In the genomic region with DNA sequence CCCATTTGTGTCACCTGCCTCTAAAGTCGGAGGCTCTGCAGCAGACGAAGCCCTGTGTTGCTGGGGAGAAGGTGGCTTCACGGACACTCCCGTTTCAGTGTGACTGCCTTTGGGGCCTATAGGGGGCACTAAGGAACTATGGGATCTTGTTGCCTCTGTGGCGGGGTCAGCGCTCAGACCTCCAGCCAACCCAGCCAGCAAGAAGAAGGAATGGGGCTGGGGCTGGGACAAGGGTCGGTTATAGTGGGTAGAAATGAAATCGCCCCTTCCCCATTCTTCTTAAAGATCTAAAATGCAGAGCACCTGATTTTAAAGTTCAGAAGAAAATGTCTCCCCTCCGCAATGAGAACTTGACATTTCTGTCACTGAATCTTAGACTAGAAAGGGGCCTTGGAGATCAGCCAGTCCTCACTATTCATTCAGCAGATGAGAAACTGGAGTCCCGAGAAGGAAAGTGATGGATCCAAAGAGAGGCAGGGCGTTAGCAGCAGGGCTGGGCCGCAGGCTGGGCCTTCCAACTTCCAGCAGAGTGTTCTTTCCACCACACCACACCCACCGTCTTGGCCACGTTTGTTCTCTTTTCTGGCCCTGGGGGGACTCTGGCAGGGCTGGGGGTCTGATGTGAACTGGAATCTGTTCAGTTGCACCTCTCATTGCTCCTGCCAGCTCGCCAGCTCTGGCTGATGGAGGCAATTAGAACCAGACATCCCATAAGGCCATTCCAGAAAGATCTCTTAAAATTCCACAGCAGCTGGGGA, we compare ENCODE assay signal across 9 cellular contexts.
A peak's percentile ranks its signal among the peaks of the same experiment; 100 is the strongest.
DNase-seq lines count a peak whose midpoint lies in the region; ATAC-seq, FAIRE-seq and TF ChIP-seq lines count a peak whose summit lies in the region.
"Had no signal": no experiment of that assay in that cellular context is flagged by ENCODE, and none has a peak within 500 bp of the region (broad histone marks: within the 10 kb centered on the region; RNA-seq: fewer than 3 reads in every experiment).

No MANE protein-coding gene starts in this region.

- H3K27ac ChIP-seq in VCaP (no peak overlapping the region; the same call in 1 of the 2 replicates), gastroesophageal sphincter (peak overlapping the region in 3 of 4 donors; percentile 7 to 56 (median 38)), pancreas (no peak overlapping the region)
- H3K27ac ChIP-seq: epithelial cell of prostate had no signal

- no peak for TF ChIP-seq EP300 in gastroesophageal sphincter (IDR thresholded peaks at IDR 0.05)

- H3K36me3 Mint-ChIP-seq in activated CD4-positive, alpha-beta T cell treated with anti-CD3 and anti-CD28 coated beads, Interleukin-2, amount 10 ng/mL, durations not matched to agents 24 days and 14 days (ENCODE audit: low read depth), result no peaks in the 10 kb centered on the region

- no peaks in the 10 kb centered on the region for H3K9me3 Mint-ChIP-seq in activated CD4-positive, alpha-beta T cell treated with anti-CD3 and anti-CD28 coated beads, Interleukin-2, amount 10 ng/mL, durations not matched to agents 24 days and 14 days

- H3K4me1 ChIP-seq in gastroesophageal sphincter, result peaks cover 0 to 25% (median 0%) of the 10 kb centered on the region in 3 donors
- peaks cover 16 to 27% (median 23%) of the 10 kb centered on the region in 3 donors for H3K4me1 ChIP-seq in pancreas

- H3K36me3 ChIP-seq in gastroesophageal sphincter (no peaks in the 10 kb centered on the region), pancreas (no peaks in the 10 kb centered on the region)

- FAIRE-seq in pancreas (lab: Jason Lieb, UNC), result no peak

- H3K9me3 ChIP-seq in gastroesophageal sphincter (no peaks in the 10 kb centered on the region), pancreas (no peaks in the 10 kb centered on the region)

- H3K4me1 Mint-ChIP-seq in activated CD4-positive, alpha-beta T cell treated with anti-CD3 and anti-CD28 coated beads, Interleukin-2, amount 10 ng/mL, durations not matched to agents 24 days and 14 days, result peaks cover 2% of the 10 kb centered on the region

- TF ChIP-seq CTCF in VCaP (conservative IDR thresholded peaks at IDR 0.05) (peak; percentile 66), gastroesophageal sphincter (IDR thresholded peaks at IDR 0.05) (peak; percentile 72 to 88 (median 80)), pancreas (IDR thresholded peaks at IDR 0.05) (peak; percentile 57 to 78 (median 65))

- no peak overlapping the region for H3K4me3 ChIP-seq in gastroesophageal sphincter
- no peak overlapping the region for H3K4me3 ChIP-seq in pancreas

- H3K27me3 Mint-ChIP-seq in activated CD4-positive, alpha-beta T cell treated with anti-CD3 and anti-CD28 coated beads, Interleukin-2, amount 10 ng/mL, durations not matched to agents 24 days and 14 days, result peaks cover 38% of the 10 kb centered on the region

- H3K27me3 ChIP-seq in gastroesophageal sphincter (peaks cover 6% of the 10 kb centered on the region), pancreas (no peaks in the 10 kb centered on the region)

- no peak overlapping the region for H3K27ac Mint-ChIP-seq in activated CD4-positive, alpha-beta T cell treated with anti-CD3 and anti-CD28 coated beads, Interleukin-2, amount 10 ng/mL, durations not matched to agents 24 days and 14 days

- TF ChIP-seq POLR2A in gastroesophageal sphincter (IDR thresholded peaks at IDR 0.05), result no peak

- 35 to 44% methylated on average over 6 to 10 of the region's 15 CpGs for WGBS in gastroesophageal sphincter (ENCODE audit: low coverage in 1 of 2), 2 donors
- WGBS in pancreas, 2 donors, result 33 to 37% methylated on average over 15 of the region's 15 CpGs

- peak; percentile 69 for DNase-seq in activated CD4-positive, alpha-beta T cell treated with anti-CD3 and anti-CD28 coated beads, Interleukin-2, amount 10 ng/mL, durations not matched to agents 24 days and 14 days
- DNase-seq in activated CD4-positive, alpha-beta T cell treated with anti-CD3 and anti-CD28 coated beads for 4 hours, result no peak
- peak; percentile 38 for DNase-seq in HCEC 1CT
- DNase-seq in NAMALWA (ENCODE audit: low spot score), result peak; percentile 76
- peak; percentile 47 to 73 (median 66) for DNase-seq in pancreas
- no peak for DNase-seq in DMS79 (lab: John Stamatoyannopoulos, UW)

- ATAC-seq in gastroesophageal sphincter (peak; percentile 81), pancreas (peak; percentile 78 to 95 (median 92))

- H3K4me3 Mint-ChIP-seq in activated CD4-positive, alpha-beta T cell treated with anti-CD3 and anti-CD28 coated beads, Interleukin-2, amount 10 ng/mL, durations not matched to agents 24 days and 14 days, result no peak overlapping the region

- intact Hi-C loops in activated CD4-positive, alpha-beta T cell treated with anti-CD3 and anti-CD28 coated beads, Interleukin-2, amount 10 ng/mL, durations not matched to agents 24 days and 14 days (cut with micrococcal nuclease), result no loop called here
- intact Hi-C loops in pancreas (cut with DNase I), result loop anchor here in 2 of 3 donors (5.0 to 10.0 kb wide), 3 partner anchors 206 to 529 kb away; a partner anchor contains a TSS

Comparison
In these comparisons a context has a peak if more than half of its experiments do, and no peak if none do; other contexts are left out.
1. DNase-seq: peak in activated CD4-positive, alpha-beta T cell treated with anti-CD3 and anti-CD28 coated beads, Interleukin-2, amount 10 ng/mL, durations not matched to agents 24 days and 14 days (single experiment), HCEC 1CT (single experiment), NAMALWA (single experiment) and pancreas (6 of 6); none in activated CD4-positive, alpha-beta T cell treated with anti-CD3 and anti-CD28 coated beads for 4 hours (0 of 2) and DMS79 (single experiment).
2. H3K27ac ChIP-seq: peak in gastroesophageal sphincter (3 of 4); none in VCaP (single experiment) and pancreas (0 of 4).
3. Peak in every context shown above with its lines, with median percentiles within 50 percentile points of each other: CTCF ChIP-seq.